ENCODE assay signal across 8 cellular contexts in the genomic region with DNA sequence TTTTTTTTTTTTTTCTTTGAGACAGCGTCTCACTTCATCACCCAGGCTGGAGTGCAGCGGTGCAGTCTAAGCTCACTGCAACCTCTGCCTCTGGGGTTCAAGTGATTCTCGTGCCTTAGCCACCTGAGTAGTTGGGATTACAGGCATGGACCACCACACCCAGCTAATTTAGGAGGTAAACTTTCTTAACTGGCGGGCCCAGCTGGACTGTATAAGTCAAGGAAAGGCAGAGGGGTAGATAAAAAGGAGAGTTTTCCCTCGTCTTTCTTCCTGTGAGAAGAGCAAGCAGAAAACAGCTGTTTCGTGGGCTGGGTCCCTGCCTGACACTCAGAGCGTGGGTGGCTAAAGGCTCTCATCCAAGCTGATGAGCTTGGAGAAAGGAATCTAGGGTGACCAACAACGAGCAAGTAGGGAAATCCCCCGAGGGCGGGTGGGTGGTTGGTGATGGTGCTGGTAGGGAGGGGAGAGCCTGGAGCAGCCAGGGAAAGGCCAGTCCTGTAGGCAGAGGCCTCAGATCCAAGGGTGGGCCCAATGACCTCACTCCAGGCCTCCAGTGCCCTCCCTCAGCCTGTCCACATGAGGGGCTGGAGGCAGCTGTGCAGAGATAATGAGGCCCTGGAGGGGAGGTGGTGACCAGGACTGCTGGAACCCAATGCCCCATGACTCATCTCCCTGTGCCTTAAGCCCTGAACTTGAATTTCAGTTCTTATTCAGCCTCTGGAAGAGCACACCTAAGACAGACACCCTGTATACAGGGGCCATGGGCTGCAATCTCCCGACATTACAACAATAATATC. TPM values are rescaled to one million over a fixed set of nuclear protein-coding genes. Genes with fewer than 3 reads are reported as not detected.
A peak's percentile ranks its signal among the peaks of the same experiment; 100 is the strongest.
DNase-seq lines count a peak whose midpoint lies in the region; ATAC-seq lines count a peak whose summit lies in the region.

No MANE protein-coding gene starts in this region.

- intact Hi-C loops in cardiac septum (cut with DNase I), result loop anchor here (5.0 kb wide), 2 partner anchors 41 to 106 kb away; a partner anchor contains a TSS

- peak overlapping the region; percentile 72 for H3K4me2 ChIP-seq in skeletal muscle satellite cell (ENCODE audit: low read length)

- peak overlapping the region; percentile 58 for H3K9ac ChIP-seq in skeletal muscle satellite cell (ENCODE audit: low read depth, low read length)

- no peaks in the 10 kb centered on the region for H3K9me3 ChIP-seq in skeletal muscle satellite cell (replicated peaks; ENCODE audit: low read length)

- peaks cover 8% of the 10 kb centered on the region for H3K36me3 ChIP-seq in skeletal muscle satellite cell (ENCODE audit: insufficient read depth, low read length)

- ATAC-seq in HG03520 (IDR thresholded peaks at IDR 0.05; ENCODE audit: unreplicated experiment) (no peak), GM18502 (IDR thresholded peaks at IDR 0.05; ENCODE audit: poor library complexity, unreplicated experiment) (no peak)

- DNase-seq in GM04504 (ENCODE audit: low read depth), result peak; percentile 90
- DNase-seq in SW480 (ENCODE audit: low spot score), result peak; percentile 73
- peak; percentile 86 for DNase-seq in cardiac septum (ENCODE audit: low spot score)
- no peak for DNase-seq in pons (ENCODE audit: low spot score)
- no peak for DNase-seq in Kasumi-1 (lab: John Stamatoyannopoulos, UW)

- no peaks in the 10 kb centered on the region for H3K27me3 ChIP-seq in skeletal muscle satellite cell (ENCODE audit: control insufficient read depth, insufficient read depth, low read length)

- peak overlapping the region; percentile 57 for H3K4me3 ChIP-seq in skeletal muscle satellite cell (ENCODE audit: low read length)

- H3K4me1 ChIP-seq in skeletal muscle satellite cell (ENCODE audit: control insufficient read depth, insufficient read depth, low read length), result peaks cover 82% of the 10 kb centered on the region

RNA-seq across cellular contexts. Expression of a gene that starts 43.1 kb away (rescaled TPM):
- total RNA-seq in cardiac septum, result 30.5 TPM
- total RNA-seq in skeletal muscle satellite cell (2012; rRNA removed), result 23.8 and 26.4 TPM in 2 replicates

Comparison
In these comparisons a context has a peak if more than half of its experiments do, and no peak if none do; other contexts are left out.
1. DNase-seq: peak in GM04504 (single experiment), SW480 (single experiment) and cardiac septum (single experiment); none in pons (single experiment) and Kasumi-1 (0 of 2).